ENCODE assay signal across 15 cellular contexts in genomic region chr1:181391297-181391905, GRCh38.
A peak's percentile ranks its signal among the peaks of the same experiment; 100 is the strongest.
DNase-seq lines count a peak whose midpoint lies in the region; ATAC-seq and TF ChIP-seq lines count a peak whose summit lies in the region.
"Had no signal": no experiment of that assay in that cellular context is flagged by ENCODE, and none has a peak within 500 bp of the region (broad histone marks: within the 10 kb centered on the region; RNA-seq: fewer than 3 reads in every experiment).

No MANE protein-coding gene starts in this region.

- H3K9ac ChIP-seq in BLaER1 = no peak overlapping the region

- TF ChIP-seq CTCF in foreskin fibroblast (IDR thresholded peaks at IDR 0.05; ENCODE audit: low read depth, low read length) = no peak

- no peak for ATAC-seq in natural killer cell treated with Interleukin-12 subunit alpha and Interleukin-12 subunit beta and Interleukin-15 and Interleukin-18, amount 100 ng/mL, for 72 hours
- ATAC-seq: left lobe of liver, right cardiac atrium had no signal

- H4K20me1 ChIP-seq in BLaER1 = no peaks in the 10 kb centered on the region

- no peak overlapping the region for H3K27ac Mint-ChIP-seq in natural killer cell treated with Interleukin-12 subunit alpha and Interleukin-12 subunit beta and Interleukin-15 and Interleukin-18, amount 100 ng/mL, for 72 hours

- no peaks in the 10 kb centered on the region for H3K27me3 ChIP-seq in BLaER1

- no peak overlapping the region for H3K27ac ChIP-seq in BLaER1

- H3K4me2 ChIP-seq in BLaER1 = peak overlapping the region; percentile 22

- peaks cover 18 to 22% of the 10 kb centered on the region in 2 donors for H3K27me3 Mint-ChIP-seq in natural killer cell treated with Interleukin-12 subunit alpha and Interleukin-12 subunit beta and Interleukin-15 and Interleukin-18, amount 100 ng/mL, for 72 hours
- H3K27me3 Mint-ChIP-seq: activated naive CD8-positive, alpha-beta T cell; CD4-positive, CD25-positive, alpha-beta regulatory T cell; stimulated activated naive CD8-positive, alpha-beta T cell treated with anti-CD3 and anti-CD28 coated beads, Interleukin-15, Interleukin-2, amounts not matched to agents 100 ng/mL and 50 ng/mL, for 24 hours had no signal

- H3K9me3 Mint-ChIP-seq in natural killer cell treated with Interleukin-12 subunit alpha and Interleukin-12 subunit beta and Interleukin-15 and Interleukin-18, amount 100 ng/mL, for 72 hours = no peaks in the 10 kb centered on the region
- H3K9me3 Mint-ChIP-seq: CD4-positive, CD25-positive, alpha-beta regulatory T cell; stimulated activated naive CD8-positive, alpha-beta T cell treated with anti-CD3 and anti-CD28 coated beads, Interleukin-15, Interleukin-2, amounts not matched to agents 100 ng/mL and 50 ng/mL, for 24 hours had no signal

- H3K36me3 ChIP-seq in BLaER1 = no peaks in the 10 kb centered on the region

- H3K4me1 Mint-ChIP-seq in natural killer cell treated with Interleukin-12 subunit alpha and Interleukin-12 subunit beta and Interleukin-15 and Interleukin-18, amount 100 ng/mL, for 72 hours (ENCODE audit: low read depth in 2 of 2) = peaks cover 0 to 2% of the 10 kb centered on the region in 2 donors

- no peak overlapping the region for H3K4me3 ChIP-seq in BLaER1
- no peak overlapping the region for H3K4me3 ChIP-seq in foreskin fibroblast (ENCODE audit: low read depth in 1 of 2, low read length in 2 of 2)

- DNase-seq in Daoy (ENCODE audit: low read depth) = peak; percentile 36
- DNase-seq in NCI-H146 (lab: John Stamatoyannopoulos, UW) = peak; percentile 90
- peak; percentile 67 for DNase-seq in islet precursor cell
- DNase-seq in NCI-H226 = no peak
- no peak for DNase-seq in foreskin fibroblast
- no peak for DNase-seq in natural killer cell treated with Interleukin-12 subunit alpha and Interleukin-12 subunit beta and Interleukin-15 and Interleukin-18, amount 100 ng/mL, for 72 hours (ENCODE audit: low spot score)
- DNase-seq: activated CD8-positive, alpha-beta memory T cell treated with anti-CD3 and anti-CD28 coated beads, Interleukin-2, amount 50 U/mL, for 4 hours; CD4-positive, CD25-positive, alpha-beta regulatory T cell; cerebellar nuclear complex; NK-92 treated with Interleukin-12 subunit alpha and Interleukin-12 subunit beta, amount 100 ng/mL, for 24 hours; right cardiac atrium had no signal

- no peaks in the 10 kb centered on the region for H3K9me3 ChIP-seq in BLaER1

- H3K4me3 Mint-ChIP-seq in natural killer cell treated with Interleukin-12 subunit alpha and Interleukin-12 subunit beta and Interleukin-15 and Interleukin-18, amount 100 ng/mL, for 72 hours = no peak overlapping the region
- H3K4me3 Mint-ChIP-seq: CD4-positive, CD25-positive, alpha-beta regulatory T cell; stimulated activated naive CD8-positive, alpha-beta T cell treated with anti-CD3 and anti-CD28 coated beads, Interleukin-15, Interleukin-2, amounts not matched to agents 100 ng/mL and 50 ng/mL, for 24 hours had no signal

- no peaks in the 10 kb centered on the region for H3K36me3 Mint-ChIP-seq in natural killer cell treated with Interleukin-12 subunit alpha and Interleukin-12 subunit beta and Interleukin-15 and Interleukin-18, amount 100 ng/mL, for 72 hours
- H3K36me3 Mint-ChIP-seq: activated naive CD8-positive, alpha-beta T cell; CD4-positive, CD25-positive, alpha-beta regulatory T cell had no signal

- peaks cover 15% of the 10 kb centered on the region for H3K4me1 ChIP-seq in BLaER1

Comparison
In these comparisons a context has a peak if more than half of its experiments do, and no peak if none do; other contexts are left out.
1. DNase-seq: peak in Daoy (single experiment), NCI-H146 (single experiment) and islet precursor cell (single experiment); none in NCI-H226 (single experiment), foreskin fibroblast (0 of 2) and natural killer cell treated with Interleukin-12 subunit alpha and Interleukin-12 subunit beta and Interleukin-15 and Interleukin-18, amount 100 ng/mL, for 72 hours (single experiment).